In the genomic region with DNA sequence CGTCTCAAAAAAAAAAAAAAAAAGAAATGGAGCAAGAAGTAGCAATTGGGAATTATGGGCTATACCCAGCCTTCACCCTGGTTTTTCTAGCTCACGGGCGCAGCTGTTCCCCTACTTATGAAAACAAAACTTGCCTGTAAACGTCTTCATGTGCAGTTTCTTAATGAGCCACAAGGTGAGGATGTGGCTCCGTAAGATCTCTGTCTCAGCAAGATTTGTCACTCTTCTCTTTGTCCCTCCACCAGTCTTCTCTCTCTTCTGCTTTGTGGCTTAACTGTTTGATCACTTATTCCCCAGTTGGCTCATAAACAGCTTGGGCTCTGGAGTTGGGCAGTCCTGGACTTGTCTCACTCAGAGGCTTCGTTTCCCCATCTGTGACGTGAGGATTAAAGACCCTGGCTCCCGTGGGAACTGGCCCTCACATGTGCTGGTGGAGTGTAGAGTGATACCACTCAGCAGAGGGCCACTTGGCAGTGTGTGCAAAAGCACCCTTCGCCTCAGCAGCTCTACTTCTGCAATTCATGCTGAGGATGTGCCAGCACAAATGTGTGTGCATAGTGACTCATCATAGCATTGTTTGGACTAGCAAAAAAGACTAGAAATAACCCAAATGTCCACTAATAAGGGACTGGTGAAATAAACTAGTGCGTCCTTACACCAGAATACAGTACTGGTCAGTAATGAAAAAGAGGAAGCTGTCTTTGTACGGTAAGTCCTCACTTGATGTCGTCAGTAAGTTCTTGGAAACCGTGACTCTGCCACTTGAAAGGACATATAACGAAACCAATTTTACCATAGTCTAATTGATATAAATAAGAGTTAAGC, we compare ENCODE assay signal across 1 cellular context.
TF ChIP-seq lines count a peak whose summit lies in the region.

No MANE protein-coding gene starts in this region.

TF ChIP-seq in GM12878, 131 proteins besides CTCF, POLR2A, EP300 and RAD21 (continued from another document and continues in another):
- TF ChIP-seq ZZZ3 (IDR thresholded peaks at IDR 0.05; ENCODE audit: control insufficient read depth, insufficient read length, low read depth) (no peak), TCF7 (IDR thresholded peaks at IDR 0.05; ENCODE audit: borderline replicate concordance) (no peak), MXI1 (IDR thresholded peaks at IDR 0.05; ENCODE audit: low read depth, low read length) (peak; percentile 36; the same call in 1 of the 2 replicates), ZSCAN29 (IDR thresholded peaks at IDR 0.05) (no peak), CBX3 (IDR thresholded peaks at IDR 0.05; ENCODE audit: borderline replicate concordance, low read depth) (no peak), MEF2B (IDR thresholded peaks at IDR 0.05; ENCODE audit: partially characterized antibody, poor library complexity, severe bottlenecking) (peak; percentile 80), HCFC1 (IDR thresholded peaks at IDR 0.05; ENCODE audit: low read length) (no peak), IKZF1 (conservative IDR thresholded peaks at IDR 0.05) (peak; percentile 73), NR2C1 (IDR thresholded peaks at IDR 0.05) (no peak), RAD51 (IDR thresholded peaks at IDR 0.05) (no peak), ZNF217 (IDR thresholded peaks at IDR 0.05) (no peak), TCF12 (IDR thresholded peaks at IDR 0.05; ENCODE audit: low read depth, low read length) (0 out of 2 replicates have a peak, but pooled peaks have one; percentile 41), FOXK2 (IDR thresholded peaks at IDR 0.05) (no peak), SMAD1 (IDR thresholded peaks at IDR 0.05; ENCODE audit: low read depth, partially characterized antibody) (no peak), REST (IDR thresholded peaks at IDR 0.05; ENCODE audit: low read depth, low read length) (no peak), EZH2 (IDR thresholded peaks at IDR 0.05; ENCODE audit: borderline replicate concordance, control insufficient read depth, low read depth, low read length) (no peak), CHD4 (IDR thresholded peaks at IDR 0.05) (no peak), SMAD5 (IDR thresholded peaks at IDR 0.05; ENCODE audit: low read depth) (no peak), JUNB (IDR thresholded peaks at IDR 0.05) (peak; percentile 5; the same call in 1 of the 2 replicates), RELA (IDR thresholded peaks at IDR 0.05; ENCODE audit: borderline replicate concordance, partially characterized antibody) (no peak), EED (IDR thresholded peaks at IDR 0.05; ENCODE audit: low read depth) (0 out of 2 replicates have a peak, but pooled peaks have one; percentile 38), PML (IDR thresholded peaks at IDR 0.05; ENCODE audit: low read length) (no peak), RB1 (IDR thresholded peaks at IDR 0.05; ENCODE audit: borderline replicate concordance) (no peak; the same call in 1 of the 2 replicates), SMC3 (IDR thresholded peaks at IDR 0.05; ENCODE audit: borderline replicate concordance, low read length) (peak; percentile 87), MEF2A (IDR thresholded peaks at IDR 0.05; ENCODE audit: insufficient read depth, low read depth, low read length) (no peak), NKRF (conservative IDR thresholded peaks at IDR 0.05) (no peak; the same call in 1 of the 2 replicates), KLF5 (IDR thresholded peaks at IDR 0.05; ENCODE audit: partially characterized antibody) (no peak), NFXL1 (IDR thresholded peaks at IDR 0.05; ENCODE audit: borderline replicate concordance) (no peak), NBN (IDR thresholded peaks at IDR 0.05) (peak; percentile 90), TCF3 (IDR thresholded peaks at IDR 0.05; ENCODE audit: borderline replicate concordance, insufficient read depth, low read depth, low read length) (0 out of 2 replicates have a peak, but pooled peaks have one; percentile 48), SIX5 (IDR thresholded peaks at IDR 0.05; ENCODE audit: low read depth, low read length, severe bottlenecking) (no peak), ZBED1 (IDR thresholded peaks at IDR 0.05; ENCODE audit: borderline replicate concordance) (no peak), POLR2AphosphoS5 (IDR thresholded peaks at IDR 0.05; ENCODE audit: low read length) (no peak), RBBP5 (conservative IDR thresholded peaks at IDR 0.05) (no peak)
- TF ChIP-seq, protein P1, sequence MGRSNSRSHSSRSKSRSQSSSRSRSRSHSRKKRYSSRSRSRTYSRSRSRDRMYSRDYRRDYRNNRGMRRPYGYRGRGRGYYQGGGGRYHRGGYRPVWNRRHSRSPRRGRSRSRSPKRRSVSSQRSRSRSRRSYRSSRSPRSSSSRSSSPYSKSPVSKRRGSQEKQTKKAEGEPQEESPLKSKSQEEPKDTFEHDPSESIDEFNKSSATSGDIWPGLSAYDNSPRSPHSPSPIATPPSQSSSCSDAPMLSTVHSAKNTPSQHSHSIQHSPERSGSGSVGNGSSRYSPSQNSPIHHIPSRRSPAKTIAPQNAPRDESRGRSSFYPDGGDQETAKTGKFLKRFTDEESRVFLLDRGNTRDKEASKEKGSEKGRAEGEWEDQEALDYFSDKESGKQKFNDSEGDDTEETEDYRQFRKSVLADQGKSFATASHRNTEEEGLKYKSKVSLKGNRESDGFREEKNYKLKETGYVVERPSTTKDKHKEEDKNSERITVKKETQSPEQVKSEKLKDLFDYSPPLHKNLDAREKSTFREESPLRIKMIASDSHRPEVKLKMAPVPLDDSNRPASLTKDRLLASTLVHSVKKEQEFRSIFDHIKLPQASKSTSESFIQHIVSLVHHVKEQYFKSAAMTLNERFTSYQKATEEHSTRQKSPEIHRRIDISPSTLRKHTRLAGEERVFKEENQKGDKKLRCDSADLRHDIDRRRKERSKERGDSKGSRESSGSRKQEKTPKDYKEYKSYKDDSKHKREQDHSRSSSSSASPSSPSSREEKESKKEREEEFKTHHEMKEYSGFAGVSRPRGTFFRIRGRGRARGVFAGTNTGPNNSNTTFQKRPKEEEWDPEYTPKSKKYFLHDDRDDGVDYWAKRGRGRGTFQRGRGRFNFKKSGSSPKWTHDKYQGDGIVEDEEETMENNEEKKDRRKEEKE (IDR thresholded peaks at IDR 0.05), result no peak
- TF ChIP-seq, protein P2, sequence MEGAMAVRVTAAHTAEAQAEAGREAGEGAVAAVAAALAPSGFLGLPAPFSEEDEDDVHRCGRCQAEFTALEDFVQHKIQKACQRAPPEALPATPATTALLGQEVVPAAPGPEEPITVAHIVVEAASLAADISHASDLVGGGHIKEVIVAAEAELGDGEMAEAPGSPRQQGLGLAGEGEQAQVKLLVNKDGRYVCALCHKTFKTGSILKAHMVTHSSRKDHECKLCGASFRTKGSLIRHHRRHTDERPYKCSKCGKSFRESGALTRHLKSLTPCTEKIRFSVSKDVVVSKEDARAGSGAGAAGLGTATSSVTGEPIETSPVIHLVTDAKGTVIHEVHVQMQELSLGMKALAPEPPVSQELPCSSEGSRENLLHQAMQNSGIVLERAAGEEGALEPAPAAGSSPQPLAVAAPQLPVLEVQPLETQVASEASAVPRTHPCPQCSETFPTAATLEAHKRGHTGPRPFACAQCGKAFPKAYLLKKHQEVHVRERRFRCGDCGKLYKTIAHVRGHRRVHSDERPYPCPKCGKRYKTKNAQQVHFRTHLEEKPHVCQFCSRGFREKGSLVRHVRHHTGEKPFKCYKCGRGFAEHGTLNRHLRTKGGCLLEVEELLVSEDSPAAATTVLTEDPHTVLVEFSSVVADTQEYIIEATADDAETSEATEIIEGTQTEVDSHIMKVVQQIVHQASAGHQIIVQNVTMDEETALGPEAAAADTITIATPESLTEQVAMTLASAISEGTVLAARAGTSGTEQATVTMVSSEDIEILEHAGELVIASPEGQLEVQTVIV (IDR thresholded peaks at IDR 0.05; ENCODE audit: borderline replicate concordance, partially characterized antibody), result no peak
- TF ChIP-seq, protein P3, sequence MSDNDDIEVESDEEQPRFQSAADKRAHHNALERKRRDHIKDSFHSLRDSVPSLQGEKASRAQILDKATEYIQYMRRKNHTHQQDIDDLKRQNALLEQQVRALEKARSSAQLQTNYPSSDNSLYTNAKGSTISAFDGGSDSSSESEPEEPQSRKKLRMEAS (IDR thresholded peaks at IDR 0.05; ENCODE audit: low read depth, low read length), result no peak
- TF ChIP-seq, protein P4, sequence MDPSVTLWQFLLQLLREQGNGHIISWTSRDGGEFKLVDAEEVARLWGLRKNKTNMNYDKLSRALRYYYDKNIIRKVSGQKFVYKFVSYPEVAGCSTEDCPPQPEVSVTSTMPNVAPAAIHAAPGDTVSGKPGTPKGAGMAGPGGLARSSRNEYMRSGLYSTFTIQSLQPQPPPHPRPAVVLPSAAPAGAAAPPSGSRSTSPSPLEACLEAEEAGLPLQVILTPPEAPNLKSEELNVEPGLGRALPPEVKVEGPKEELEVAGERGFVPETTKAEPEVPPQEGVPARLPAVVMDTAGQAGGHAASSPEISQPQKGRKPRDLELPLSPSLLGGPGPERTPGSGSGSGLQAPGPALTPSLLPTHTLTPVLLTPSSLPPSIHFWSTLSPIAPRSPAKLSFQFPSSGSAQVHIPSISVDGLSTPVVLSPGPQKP (IDR thresholded peaks at IDR 0.05; ENCODE audit: low read depth, low read length), result no peak
- TF ChIP-seq, protein P5, sequence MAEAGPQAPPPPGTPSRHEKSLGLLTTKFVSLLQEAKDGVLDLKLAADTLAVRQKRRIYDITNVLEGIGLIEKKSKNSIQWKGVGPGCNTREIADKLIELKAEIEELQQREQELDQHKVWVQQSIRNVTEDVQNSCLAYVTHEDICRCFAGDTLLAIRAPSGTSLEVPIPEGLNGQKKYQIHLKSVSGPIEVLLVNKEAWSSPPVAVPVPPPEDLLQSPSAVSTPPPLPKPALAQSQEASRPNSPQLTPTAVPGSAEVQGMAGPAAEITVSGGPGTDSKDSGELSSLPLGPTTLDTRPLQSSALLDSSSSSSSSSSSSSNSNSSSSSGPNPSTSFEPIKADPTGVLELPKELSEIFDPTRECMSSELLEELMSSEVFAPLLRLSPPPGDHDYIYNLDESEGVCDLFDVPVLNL (IDR thresholded peaks at IDR 0.05; ENCODE audit: low read depth, low read length), result no peak
- TF ChIP-seq, protein P6, sequence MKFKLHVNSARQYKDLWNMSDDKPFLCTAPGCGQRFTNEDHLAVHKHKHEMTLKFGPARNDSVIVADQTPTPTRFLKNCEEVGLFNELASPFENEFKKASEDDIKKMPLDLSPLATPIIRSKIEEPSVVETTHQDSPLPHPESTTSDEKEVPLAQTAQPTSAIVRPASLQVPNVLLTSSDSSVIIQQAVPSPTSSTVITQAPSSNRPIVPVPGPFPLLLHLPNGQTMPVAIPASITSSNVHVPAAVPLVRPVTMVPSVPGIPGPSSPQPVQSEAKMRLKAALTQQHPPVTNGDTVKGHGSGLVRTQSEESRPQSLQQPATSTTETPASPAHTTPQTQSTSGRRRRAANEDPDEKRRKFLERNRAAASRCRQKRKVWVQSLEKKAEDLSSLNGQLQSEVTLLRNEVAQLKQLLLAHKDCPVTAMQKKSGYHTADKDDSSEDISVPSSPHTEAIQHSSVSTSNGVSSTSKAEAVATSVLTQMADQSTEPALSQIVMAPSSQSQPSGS (IDR thresholded peaks at IDR 0.05; ENCODE audit: low read length), result 0 out of 2 replicates have a peak, but pooled peaks have one; percentile 9
